Comparison of ENCODE assay signal across 1 cellular context in genomic region chr13:43058318-43058674, GRCh38.
TF ChIP-seq lines count a peak whose summit lies in the region.

No MANE protein-coding gene starts in this region.

TF ChIP-seq in H1, 55 proteins besides CTCF, POLR2A, EP300 and RAD21:
- TF ChIP-seq JUND (IDR thresholded peaks at IDR 0.05; ENCODE audit: low read length) = no peak
- TF ChIP-seq TCF12 (IDR thresholded peaks at IDR 0.05; ENCODE audit: low read depth, low read length) = no peak
- no peak for TF ChIP-seq SIX5 (IDR thresholded peaks at IDR 0.05; ENCODE audit: low read depth, low read length)
- no peak for TF ChIP-seq YY1 (IDR thresholded peaks at IDR 0.05; ENCODE audit: low read depth, low read length)
- TF ChIP-seq HDAC2 (IDR thresholded peaks at IDR 0.05; ENCODE audit: borderline replicate concordance in 1 of 2, low read depth in 2 of 2, low read length in 2 of 2) = no peak
- TF ChIP-seq E2F6 (IDR thresholded peaks at IDR 0.05) = no peak
- TF ChIP-seq SIRT6 (IDR thresholded peaks at IDR 0.05; ENCODE audit: low read length) = no peak
- TF ChIP-seq ASH2L (IDR thresholded peaks at IDR 0.05; ENCODE audit: low read length) = no peak
- TF ChIP-seq CBX5 (IDR thresholded peaks at IDR 0.05; ENCODE audit: low read depth, low read length) = no peak
- TF ChIP-seq EGR1 (IDR thresholded peaks at IDR 0.05; ENCODE audit: borderline replicate concordance, low read depth, low read length) = no peak
- TF ChIP-seq RNF2 (IDR thresholded peaks at IDR 0.05; ENCODE audit: borderline replicate concordance, low read depth, low read length, missing control alignments, poor library complexity, severe bottlenecking) = no peak
